Comparison of ENCODE assay signal across 26 cellular contexts in the genomic region with DNA sequence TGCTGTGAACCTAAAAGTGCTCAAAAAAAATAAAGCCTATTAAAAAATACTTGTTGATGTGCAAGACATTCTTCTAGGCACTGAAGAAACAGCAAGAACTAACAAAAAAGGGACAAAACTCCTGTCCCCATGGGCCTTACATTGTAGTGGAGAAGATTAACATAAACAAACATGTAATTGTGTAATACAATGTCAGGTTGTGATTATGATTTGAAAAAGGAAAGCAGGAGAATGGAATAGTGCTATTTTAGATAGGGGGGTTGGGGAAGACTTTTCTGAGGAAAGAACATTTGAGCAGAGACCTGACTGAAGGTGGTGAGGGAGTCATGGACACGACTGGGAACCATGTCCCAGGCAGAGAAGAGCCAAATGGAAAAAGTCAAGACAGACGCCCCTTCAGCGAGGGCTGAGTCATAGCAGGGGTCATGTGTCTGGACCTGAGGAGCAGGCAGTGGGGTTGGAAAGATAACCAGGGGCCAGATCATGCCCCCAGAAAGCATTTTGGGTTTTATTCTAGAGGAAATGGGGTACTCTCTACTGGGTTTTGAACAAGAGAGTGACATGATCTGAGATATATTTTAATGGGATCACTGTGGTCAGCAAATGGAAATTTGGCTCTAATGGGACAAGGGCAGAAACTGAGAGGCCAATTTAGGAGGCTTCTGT. TPM values are rescaled to one million over a fixed set of nuclear protein-coding genes. Genes with fewer than 3 reads are reported as not detected.
A peak's percentile ranks its signal among the peaks of the same experiment; 100 is the strongest.
DNase-seq lines count a peak whose midpoint lies in the region; ATAC-seq and TF ChIP-seq lines count a peak whose summit lies in the region.
"Had no signal": no experiment of that assay in that cellular context is flagged by ENCODE, and none has a peak within 500 bp of the region (broad histone marks: within the 10 kb centered on the region; RNA-seq: fewer than 3 reads in every experiment).

No MANE protein-coding gene starts in this region.

- no peaks in the 10 kb centered on the region for H3K36me3 Mint-ChIP-seq in activated CD4-positive, alpha-beta T cell treated with anti-CD3 and anti-CD28 coated beads for 36 hours (ENCODE audit: low read depth)
- H3K36me3 Mint-ChIP-seq in activated naive CD8-positive, alpha-beta T cell: peaks cover 2% of the 10 kb centered on the region
- H3K36me3 Mint-ChIP-seq in naive thymus-derived CD4-positive, alpha-beta T cell: peaks cover 0 to 9% (median 0%) of the 10 kb centered on the region in 5 donors
- H3K36me3 Mint-ChIP-seq: stimulated activated memory B cell treated with anti-CD40 and anti-IgM and Interleukin-4, amounts not matched to agents 10 μg/mL and 1 μg/mL and 100 μg/mL, for 72 hours had no signal

- POLR2A ChIA-PET in activated CD4-positive, alpha-beta T cell treated with anti-CD3 and anti-CD28 coated beads for 36 hours (lab: Charles Lee): no interaction called here
- POLR2A ChIA-PET in naive thymus-derived CD4-positive, alpha-beta T cell (lab: Charles Lee): interaction anchor here (0.6 to 1.2 kb wide), 4 partner anchors 10 to 910 kb away, joined by 3 to 4 read pairs (median 3); partner anchors contain the start of gene CAND1
- POLR2A ChIA-PET in RWPE1 (lab: Yijun Ruan, JAX; ENCODE audit: low non-redundant PET): no interaction called here

- no peak for DNase-seq in activated CD4-positive, alpha-beta T cell treated with anti-CD3 and anti-CD28 coated beads for 36 hours
- no peak for DNase-seq in activated CD4-positive, alpha-beta T cell treated with anti-CD3 and anti-CD28 coated beads, Interleukin-2, amount 50 U/mL, for 4 hours
- DNase-seq in Daoy (ENCODE audit: low read depth) (peak; percentile 42), RWPE1 (ENCODE audit: low spot score) (no peak), right cardiac atrium (no peak)
- no peak for DNase-seq in naive thymus-derived CD4-positive, alpha-beta T cell
- DNase-seq: activated CD4-positive, CD25-positive, alpha-beta regulatory T cell treated with anti-CD3 and anti-CD28 coated beads, Interleukin-2, amount 50 U/mL, for 72 hours; body of pancreas; H7; hypothalamus; mesenchymal stem cell; NCI-H2081; NCI-H345; NCI-H748 treated with DMSO at 0.1 percent for 48 hours; stimulated activated CD4-positive, alpha-beta T cell treated with anti-CD3 and anti-CD28 coated beads, Interleukin-4, amount 100 ng/mL, for 24 hours; testis had no signal

- peak overlapping the region; percentile 78 for H3K27ac ChIP-seq in naive thymus-derived CD4-positive, alpha-beta T cell (ENCODE audit: low read depth, low read length)
- H3K27ac ChIP-seq in RWPE1 (no peak overlapping the region), right cardiac atrium (ENCODE audit: low read length) (no peak overlapping the region)
- H3K27ac ChIP-seq: body of pancreas, SJSA1, testis had no signal

- no peaks in the 10 kb centered on the region for H3K9me3 ChIP-seq in naive thymus-derived CD4-positive, alpha-beta T cell (ENCODE audit: control insufficient read depth in 2 of 3, low read length in 3 of 3)
- H3K9me3 ChIP-seq in right cardiac atrium (ENCODE audit: control insufficient read depth, low read length): no peaks in the 10 kb centered on the region
- H3K9me3 ChIP-seq: body of pancreas, SJSA1, testis had no signal

- no peaks in the 10 kb centered on the region for H3K27me3 ChIP-seq in naive thymus-derived CD4-positive, alpha-beta T cell (ENCODE audit: control insufficient read depth in 2 of 2, insufficient read depth in 2 of 2, low read length in 2 of 2)
- H3K27me3 ChIP-seq in right cardiac atrium (ENCODE audit: control insufficient read depth, insufficient read depth): no peaks in the 10 kb centered on the region
- H3K27me3 ChIP-seq: body of pancreas, SJSA1, testis had no signal

- H3K4me3 ChIP-seq in naive thymus-derived CD4-positive, alpha-beta T cell (ENCODE audit: low read length): no peak overlapping the region
- H3K4me3 ChIP-seq in right cardiac atrium (ENCODE audit: low read length): no peak overlapping the region
- H3K4me3 ChIP-seq: body of pancreas, SJSA1, testis had no signal

- no peaks in the 10 kb centered on the region for H3K27me3 Mint-ChIP-seq in activated CD4-positive, alpha-beta T cell treated with anti-CD3 and anti-CD28 coated beads for 36 hours
- no peaks in the 10 kb centered on the region for H3K27me3 Mint-ChIP-seq in activated naive CD8-positive, alpha-beta T cell
- no peaks in the 10 kb centered on the region for H3K27me3 Mint-ChIP-seq in naive thymus-derived CD4-positive, alpha-beta T cell
- H3K27me3 Mint-ChIP-seq: progenitor cell of endocrine pancreas had no signal

- peaks cover 34 to 70% of the 10 kb centered on the region in 2 donors for H3K4me1 ChIP-seq in naive thymus-derived CD4-positive, alpha-beta T cell (ENCODE audit: control insufficient read depth in 2 of 2, insufficient read depth in 2 of 2, low read length in 2 of 2)
- no peaks in the 10 kb centered on the region for H3K4me1 ChIP-seq in right cardiac atrium (ENCODE audit: control insufficient read depth, insufficient read depth, low read length)
- H3K4me1 ChIP-seq: SJSA1, testis had no signal

- no peaks in the 10 kb centered on the region for H3K36me3 ChIP-seq in naive thymus-derived CD4-positive, alpha-beta T cell (ENCODE audit: control insufficient read depth in 2 of 3, insufficient read depth in 3 of 3, low read length in 3 of 3)
- H3K36me3 ChIP-seq: SJSA1 had no signal

- H3K9me3 Mint-ChIP-seq in activated CD4-positive, alpha-beta T cell treated with anti-CD3 and anti-CD28 coated beads for 36 hours (ENCODE audit: low read depth): peaks cover 5% of the 10 kb centered on the region
- H3K9me3 Mint-ChIP-seq in activated naive CD8-positive, alpha-beta T cell (ENCODE audit: low read depth): no peaks in the 10 kb centered on the region
- peaks cover 0 to 6% (median 0%) of the 10 kb centered on the region in 11 donors for H3K9me3 Mint-ChIP-seq in naive thymus-derived CD4-positive, alpha-beta T cell

- CTCF ChIA-PET in activated CD4-positive, alpha-beta T cell treated with anti-CD3 and anti-CD28 coated beads for 36 hours (lab: Charles Lee): interaction anchor here (1.0 to 2.7 kb wide), 3 partner anchors 11 to 44 kb away, joined by 3 to 9 read pairs (median 5); no protein-coding TSS in a partner anchor
- CTCF ChIA-PET in naive thymus-derived CD4-positive, alpha-beta T cell (lab: Charles Lee): interaction anchor here (1.3 kb wide), 1 partner anchor 10 kb away, joined by 3 read pairs; no protein-coding TSS in a partner anchor
- CTCF ChIA-PET in RWPE1 (lab: Yijun Ruan, JAX): interaction anchor here (0.7 kb wide), 2 partner anchors 10 to 393 kb away, joined by 3 read pairs; no protein-coding TSS in a partner anchor

- H3K4me3 Mint-ChIP-seq in activated CD4-positive, alpha-beta T cell treated with anti-CD3 and anti-CD28 coated beads for 36 hours: no peak overlapping the region
- no peak overlapping the region for H3K4me3 Mint-ChIP-seq in activated naive CD8-positive, alpha-beta T cell
- peak overlapping the region in 6 of 10 donors; percentile 10 to 54 (median 44) for H3K4me3 Mint-ChIP-seq in naive thymus-derived CD4-positive, alpha-beta T cell
- H3K4me3 Mint-ChIP-seq: stimulated activated memory B cell treated with anti-CD40 and anti-IgM and Interleukin-4, amounts not matched to agents 10 μg/mL and 1 μg/mL and 100 μg/mL, for 72 hours had no signal

- 60% methylated on average over 3 of the region's 3 CpGs for WGBS in right cardiac atrium

- H3K4me1 Mint-ChIP-seq in activated CD4-positive, alpha-beta T cell treated with anti-CD3 and anti-CD28 coated beads for 36 hours: peaks cover 74% of the 10 kb centered on the region
- peaks cover 75% of the 10 kb centered on the region for H3K4me1 Mint-ChIP-seq in activated naive CD8-positive, alpha-beta T cell (ENCODE audit: low read depth)
- peaks cover 41 to 78% (median 74%) of the 10 kb centered on the region in 7 donors for H3K4me1 Mint-ChIP-seq in naive thymus-derived CD4-positive, alpha-beta T cell

- TF ChIP-seq CTCF in RWPE1 (conservative IDR thresholded peaks at IDR 0.05; ENCODE audit: low read depth): no peak

- H3K27ac Mint-ChIP-seq in activated CD4-positive, alpha-beta T cell treated with anti-CD3 and anti-CD28 coated beads for 36 hours: peak overlapping the region; percentile 58
- peak overlapping the region; percentile 92 for H3K27ac Mint-ChIP-seq in activated naive CD8-positive, alpha-beta T cell
- peak overlapping the region; percentile 58 to 97 (median 93) for H3K27ac Mint-ChIP-seq in naive thymus-derived CD4-positive, alpha-beta T cell
- H3K27ac Mint-ChIP-seq: progenitor cell of endocrine pancreas; stimulated activated memory B cell treated with anti-CD40 and anti-IgM and Interleukin-4, amounts not matched to agents 10 μg/mL and 1 μg/mL and 100 μg/mL, for 72 hours had no signal

- intact Hi-C loops in activated CD4-positive, alpha-beta T cell treated with anti-CD3 and anti-CD28 coated beads for 36 hours (cut with DNase I, micrococcal nuclease): loop anchor here in 1 of 2 experiments (10.0 kb wide), 1 partner anchor 484 kb away; no protein-coding TSS in a partner anchor
- intact Hi-C loops in naive thymus-derived CD4-positive, alpha-beta T cell (cut with micrococcal nuclease): loop anchor here (5.0 to 10.0 kb wide), 5 partner anchors 62 to 1058 kb away; partner anchors contain the start of genes MDM2 (in 2 of the 2), CPSF6 (in 1 of the 2) and DYRK2 (in 1 of the 2)
- intact Hi-C loops in right cardiac atrium (cut with DNase I): no loop called here

- ATAC-seq in activated CD4-positive, alpha-beta T cell treated with anti-CD3 and anti-CD28 coated beads for 36 hours: no peak
- no peak for ATAC-seq in naive thymus-derived CD4-positive, alpha-beta T cell
- ATAC-seq in right cardiac atrium (no peak), GM18907 (IDR thresholded peaks at IDR 0.05; ENCODE audit: unreplicated experiment) (no peak)
- ATAC-seq: body of pancreas; left lobe of liver; sciatic nerve; stimulated activated memory B cell treated with anti-CD40 and anti-IgM and Interleukin-4, amounts not matched to agents 10 μg/mL and 1 μg/mL and 100 μg/mL, for 72 hours had no signal

RNA-seq across cellular contexts. Expression of gene IFNG, which starts 19.4 kb away (rescaled TPM):
- 100 to 1,000 TPM; 193 to 225 TPM for total RNA-seq in activated CD4-positive, alpha-beta T cell treated with anti-CD3 and anti-CD28 coated beads for 36 hours
- not detected in 2 replicates for total RNA-seq in Daoy (2014; rRNA removed; shearing (Covaris generic))
- 10 to 100 TPM in 2 of 5 experiments, 1 to 10 TPM in 1, under 1 TPM in 2; 0.38 to 52.6 (median 1.1) TPM for total RNA-seq in naive thymus-derived CD4-positive, alpha-beta T cell
- polyA plus RNA-seq in naive thymus-derived CD4-positive, alpha-beta T cell: not detected
- total RNA-seq in right cardiac atrium: not detected
- polyA plus RNA-seq in right cardiac atrium: not detected
- total RNA-seq: A172, body of pancreas, chondrocyte, H7, progenitor cell of endocrine pancreas, SJSA1, testis had no signal
- polyA plus RNA-seq: adipose tissue had no signal

RNA-seq across cellular contexts. Expression of gene IL26, which starts 46.7 kb away (rescaled TPM):
- 1 to 10 TPM in 1 of 2 experiments, under 1 TPM in 1; 0.56 to 1.1 TPM for total RNA-seq in activated CD4-positive, alpha-beta T cell treated with anti-CD3 and anti-CD28 coated beads for 36 hours
- total RNA-seq in Daoy (2014; rRNA removed; shearing (Covaris generic)): not detected in 2 replicates
- total RNA-seq in naive thymus-derived CD4-positive, alpha-beta T cell: 1 to 10 TPM in 1 of 5 experiments, not detected in 4; 4.5 TPM
- polyA plus RNA-seq in naive thymus-derived CD4-positive, alpha-beta T cell: not detected
- total RNA-seq in right cardiac atrium: not detected
- polyA plus RNA-seq in right cardiac atrium: not detected
- total RNA-seq: A172, body of pancreas, H7, left lobe of liver, progenitor cell of endocrine pancreas, sciatic nerve, SJSA1, testis had no signal
- polyA plus RNA-seq: adipose tissue had no signal

Comparison
In these comparisons a context has a peak if more than half of its experiments do, and no peak if none do; other contexts are left out.
1. H3K4me3 Mint-ChIP-seq: peak in naive thymus-derived CD4-positive, alpha-beta T cell (6 of 10); none in activated CD4-positive, alpha-beta T cell treated with anti-CD3 and anti-CD28 coated beads for 36 hours (single experiment) and activated naive CD8-positive, alpha-beta T cell (single experiment).
2. intact Hi-C loops: an anchor here in naive thymus-derived CD4-positive, alpha-beta T cell (5.0 to 10.0 kb wide); none called in right cardiac atrium.
3. Peak in every context shown above with its lines, with median percentiles within 50 percentile points of each other: H3K27ac Mint-ChIP-seq.